Comparison of ENCODE assay signal across 1 cellular context in genomic region chr7:41691286-41691966, GRCh38.
TF ChIP-seq lines count a peak whose summit lies in the region.

No MANE protein-coding gene starts in this region.

TF ChIP-seq in GM12878, 131 proteins besides CTCF, POLR2A, EP300 and RAD21 (continued from another document):
- TF ChIP-seq IRF3 (IDR thresholded peaks at IDR 0.05) = no peak
- TF ChIP-seq NFIC (IDR thresholded peaks at IDR 0.05; ENCODE audit: low read depth, low read length) = no peak
- no peak for TF ChIP-seq SMARCA5 (IDR thresholded peaks at IDR 0.05)
- TF ChIP-seq LARP7 (IDR thresholded peaks at IDR 0.05) = no peak
- TF ChIP-seq EED (IDR thresholded peaks at IDR 0.05; ENCODE audit: low read depth) = no peak
- no peak for TF ChIP-seq PML (IDR thresholded peaks at IDR 0.05; ENCODE audit: low read length)
- no peak for TF ChIP-seq TCF3 (IDR thresholded peaks at IDR 0.05; ENCODE audit: borderline replicate concordance, insufficient read depth, low read depth, low read length)
- TF ChIP-seq ZNF217 (IDR thresholded peaks at IDR 0.05) = no peak
- no peak for TF ChIP-seq EGR1 (IDR thresholded peaks at IDR 0.05; ENCODE audit: borderline replicate concordance in 1 of 2, low read depth in 2 of 2, low read length in 2 of 2)
- no peak for TF ChIP-seq ATF2 (IDR thresholded peaks at IDR 0.05; ENCODE audit: low read length)
- no peak for TF ChIP-seq MEF2B (IDR thresholded peaks at IDR 0.05; ENCODE audit: partially characterized antibody, poor library complexity, severe bottlenecking)
- no peak for TF ChIP-seq ATF3 (IDR thresholded peaks at IDR 0.05; ENCODE audit: borderline replicate concordance, extremely low read depth, low read depth, low read length)
- no peak for TF ChIP-seq PAX8 (IDR thresholded peaks at IDR 0.05)
- no peak for TF ChIP-seq ZNF274 (IDR thresholded peaks at IDR 0.05; ENCODE audit: insufficient read depth, insufficient read length)
